Comparison of ENCODE assay signal across 9 cellular contexts in genomic region chr3:122794483-122794778, GRCh38. TPM values are rescaled to one million over a fixed set of nuclear protein-coding genes. Genes with fewer than 3 reads are reported as not detected.
A peak's percentile ranks its signal among the peaks of the same experiment; 100 is the strongest.
DNase-seq lines count a peak whose midpoint lies in the region; TF ChIP-seq lines count a peak whose summit lies in the region.
"Had no signal": no experiment of that assay in that cellular context is flagged by ENCODE, and none has a peak within 500 bp of the region (broad histone marks: within the 10 kb centered on the region; RNA-seq: fewer than 3 reads in every experiment).

No MANE protein-coding gene starts in this region.

- no peaks in the 10 kb centered on the region for H3K36me3 ChIP-seq in SK-N-MC (ENCODE audit: insufficient read depth, low read length)
- no peaks in the 10 kb centered on the region for H3K36me3 ChIP-seq in rectal smooth muscle tissue (ENCODE audit: control insufficient read depth, insufficient read depth, low read length)

- H3K9me3 ChIP-seq in SK-N-MC (ENCODE audit: low read depth, low read length): no peaks in the 10 kb centered on the region

- no peaks in the 10 kb centered on the region for H3K27me3 ChIP-seq in rectal smooth muscle tissue (ENCODE audit: control insufficient read depth, insufficient read depth, low read length)

- H3K27ac ChIP-seq in SK-N-MC (peak overlapping the region; percentile 89), rectal smooth muscle tissue (ENCODE audit: low read depth, low read length) (peak overlapping the region; percentile 83)

- DNase-seq in GM12864 (ENCODE audit: low read depth) (no peak), SK-N-MC (ENCODE audit: low read depth, low spot score) (peak; percentile 32), fibroblast of peridontal ligament (ENCODE audit: extremely low read depth) (peak; percentile 62), A172 (ENCODE audit: low spot score) (no peak), LoVo (ENCODE audit: low spot score) (no peak), NCI-H510A (lab: John Stamatoyannopoulos, UW) (no peak), NCI-H2171 (lab: John Stamatoyannopoulos, UW) (no peak)
- DNase-seq: activated naive CD4-positive, alpha-beta T cell had no signal

- H3K4me3 ChIP-seq in GM12864 (ENCODE audit: low read depth, low read length) (peak overlapping the region; percentile 79), SK-N-MC (peak overlapping the region; percentile 92), rectal smooth muscle tissue (ENCODE audit: low read length) (peak overlapping the region; percentile 96)

- TF ChIP-seq CTCF in GM12864 (IDR thresholded peaks at IDR 0.05; ENCODE audit: low read depth, low read length, missing control alignments): no peak

- peak overlapping the region; percentile 87 for H3K9ac ChIP-seq in SK-N-MC (ENCODE audit: insufficient read length)
- peak overlapping the region; percentile 76 for H3K9ac ChIP-seq in rectal smooth muscle tissue (ENCODE audit: low read length)

- peaks cover 4% of the 10 kb centered on the region for H3K4me1 ChIP-seq in rectal smooth muscle tissue (ENCODE audit: control insufficient read depth, insufficient read depth, low read length)

RNA-seq across cellular contexts. Expression of gene SLC49A4, which starts 0.4 kb away (rescaled TPM):
- 44.2 and 49.5 TPM in 2 replicates for total RNA-seq in A172 (2014; rRNA removed; shearing (Covaris generic))

RNA-seq across cellular contexts. Expression of gene HSPBAP1, which starts 0.8 kb away (rescaled TPM):
- 6.2 and 14.6 TPM in 2 replicates for total RNA-seq in A172 (2014; rRNA removed; shearing (Covaris generic))

Comparison
In these comparisons a context has a peak if more than half of its experiments do, and no peak if none do; other contexts are left out.
1. DNase-seq: peak in SK-N-MC (single experiment) and fibroblast of peridontal ligament (single experiment); none in GM12864 (single experiment), A172 (single experiment), LoVo (single experiment), NCI-H510A (single experiment) and NCI-H2171 (single experiment).
2. Peak in every context shown above with its lines, with median percentiles within 50 percentile points of each other: H3K4me3 ChIP-seq.